20 cellular contexts compared by ENCODE assay signal in genomic region chr4:186710521-186711119, GRCh38. TPM values are rescaled to one million over a fixed set of nuclear protein-coding genes. Genes with fewer than 3 reads are reported as not detected.
"Had no signal": no experiment of that assay in that cellular context is flagged by ENCODE, and none has a peak within 500 bp of the region (broad histone marks: within the 10 kb centered on the region; RNA-seq: fewer than 3 reads in every experiment).

No MANE protein-coding gene starts in this region.

- H3K27ac ChIP-seq: body of pancreas, prostate gland, thyroid gland had no signal

- H3K27me3 ChIP-seq: body of pancreas, gastroesophageal sphincter, thyroid gland had no signal

- H3K36me3 Mint-ChIP-seq: activated naive CD8-positive, alpha-beta T cell treated with anti-CD3 and anti-CD28 coated beads, Interleukin-2, amount 10 ng/mL, durations not matched to agents 7 days and 5 days had no signal

- H3K27me3 Mint-ChIP-seq: activated CD4-positive, alpha-beta T cell treated with anti-CD3 and anti-CD28 coated beads, Interleukin-2, amount 10 ng/mL, durations not matched to agents 7 days and 5 days; activated naive CD8-positive, alpha-beta T cell treated with anti-CD3 and anti-CD28 coated beads, Interleukin-2, amount 10 ng/mL, durations not matched to agents 7 days and 5 days; activated T-cell treated with anti-CD3 and anti-CD28 coated beads, Interleukin-2, amount 50 U/mL, for 24 hours; central memory CD8-positive, alpha-beta T cell; dendritic cell treated with granulocyte-macrophage colony-stimulating factor and Interleukin-4, amounts not matched to agents 40 ng/mL and 50 ng/mL, for 4 days had no signal

- H3K9me3 ChIP-seq: body of pancreas, gastroesophageal sphincter, prostate gland, thyroid gland had no signal

- H3K4me3 Mint-ChIP-seq: activated CD4-positive, alpha-beta T cell treated with anti-CD3 and anti-CD28 coated beads, Interleukin-2, amount 10 ng/mL, durations not matched to agents 7 days and 5 days; activated CD8-positive, alpha-beta T cell treated with anti-CD3 and anti-CD28 coated beads, Interleukin-2, amount 10 ng/mL, durations not matched to agents 7 days and 5 days; activated naive CD8-positive, alpha-beta T cell treated with anti-CD3 and anti-CD28 coated beads, Interleukin-2, amount 10 ng/mL, durations not matched to agents 7 days and 5 days; activated T-cell treated with anti-CD3 and anti-CD28 coated beads, Interleukin-2, amount 50 U/mL, for 24 hours; central memory CD8-positive, alpha-beta T cell; dendritic cell treated with granulocyte-macrophage colony-stimulating factor and Interleukin-4, amounts not matched to agents 40 ng/mL and 50 ng/mL, for 4 days; neural crest cell had no signal

- H3K4me3 ChIP-seq: body of pancreas, gastroesophageal sphincter, prostate gland, thyroid gland had no signal

- H3K27ac Mint-ChIP-seq: activated CD4-positive, alpha-beta T cell treated with anti-CD3 and anti-CD28 coated beads, Interleukin-2, amount 10 ng/mL, durations not matched to agents 7 days and 5 days; activated CD8-positive, alpha-beta T cell treated with anti-CD3 and anti-CD28 coated beads, Interleukin-2, amount 10 ng/mL, durations not matched to agents 7 days and 5 days; activated naive CD8-positive, alpha-beta T cell treated with anti-CD3 and anti-CD28 coated beads, Interleukin-2, amount 10 ng/mL, durations not matched to agents 7 days and 5 days; activated T-cell treated with anti-CD3 and anti-CD28 coated beads, Interleukin-2, amount 50 U/mL, for 24 hours; activated T-helper 2 cell treated with anti-CD3 and anti-CD28 coated beads, Interferon-gamma antibody, Interleukin-2, Interleukin-4, amounts not matched to agents 10 μg/mL and 5 μg/mL and 100 μg/mL, durations not matched to agents 14 hours and 24 hours and 36 hours; dendritic cell treated with granulocyte-macrophage colony-stimulating factor and Interleukin-4, amounts not matched to agents 40 ng/mL and 50 ng/mL, for 4 days had no signal

- DNase-seq: activated CD4-positive, alpha-beta T cell treated with anti-CD3 and anti-CD28 coated beads, Interleukin-2, amount 10 ng/mL, durations not matched to agents 7 days and 5 days; activated CD8-positive, alpha-beta T cell treated with anti-CD3 and anti-CD28 coated beads, Interleukin-2, amount 10 ng/mL, durations not matched to agents 7 days and 5 days; activated naive CD4-positive, alpha-beta T cell treated with Interleukin-2 at 50 U/mL for 16 hours; activated naive CD8-positive, alpha-beta T cell treated with anti-CD3 and anti-CD28 coated beads, Interleukin-2, amount 10 ng/mL, durations not matched to agents 7 days and 5 days; activated T-cell treated with anti-CD3 and anti-CD28 coated beads, Interleukin-2, amount 50 U/mL, for 24 hours; amygdala; body of pancreas; effector CD8-positive, alpha-beta T cell; left cardiac atrium; stimulated activated naive CD4-positive, alpha-beta T cell; T1000; thyroid gland had no signal

- ATAC-seq: activated CD4-positive, CD25-positive, alpha-beta regulatory T cell treated with anti-CD3 and anti-CD28 coated beads, Interleukin-2, amount 50 U/mL, for 24 hours; activated CD8-positive, alpha-beta T cell treated with anti-CD3 and anti-CD28 coated beads, Interleukin-2, amount 10 ng/mL, durations not matched to agents 7 days and 5 days; body of pancreas; esophagus mucosa; gastroesophageal sphincter had no signal

- H3K4me1 Mint-ChIP-seq: activated CD4-positive, alpha-beta T cell treated with anti-CD3 and anti-CD28 coated beads, Interleukin-2, amount 10 ng/mL, durations not matched to agents 7 days and 5 days; activated naive CD8-positive, alpha-beta T cell treated with anti-CD3 and anti-CD28 coated beads, Interleukin-2, amount 10 ng/mL, durations not matched to agents 7 days and 5 days; central memory CD8-positive, alpha-beta T cell had no signal

- H3K9me3 Mint-ChIP-seq: activated naive CD8-positive, alpha-beta T cell treated with anti-CD3 and anti-CD28 coated beads, Interleukin-2, amount 10 ng/mL, durations not matched to agents 7 days and 5 days; activated T-cell treated with anti-CD3 and anti-CD28 coated beads, Interleukin-2, amount 50 U/mL, for 24 hours had no signal

RNA-seq across cellular contexts. Expression of gene FAT1, which starts 13.0 kb away (rescaled TPM):
- total RNA-seq: activated CD8-positive, alpha-beta T cell treated with anti-CD3 and anti-CD28 coated beads, Interleukin-2, amount 10 ng/mL, durations not matched to agents 7 days and 5 days; activated naive CD8-positive, alpha-beta T cell treated with anti-CD3 and anti-CD28 coated beads, Interleukin-2, amount 10 ng/mL, durations not matched to agents 7 days and 5 days had no signal
